ENCODE assay signal across 11 cellular contexts in the genomic region with DNA sequence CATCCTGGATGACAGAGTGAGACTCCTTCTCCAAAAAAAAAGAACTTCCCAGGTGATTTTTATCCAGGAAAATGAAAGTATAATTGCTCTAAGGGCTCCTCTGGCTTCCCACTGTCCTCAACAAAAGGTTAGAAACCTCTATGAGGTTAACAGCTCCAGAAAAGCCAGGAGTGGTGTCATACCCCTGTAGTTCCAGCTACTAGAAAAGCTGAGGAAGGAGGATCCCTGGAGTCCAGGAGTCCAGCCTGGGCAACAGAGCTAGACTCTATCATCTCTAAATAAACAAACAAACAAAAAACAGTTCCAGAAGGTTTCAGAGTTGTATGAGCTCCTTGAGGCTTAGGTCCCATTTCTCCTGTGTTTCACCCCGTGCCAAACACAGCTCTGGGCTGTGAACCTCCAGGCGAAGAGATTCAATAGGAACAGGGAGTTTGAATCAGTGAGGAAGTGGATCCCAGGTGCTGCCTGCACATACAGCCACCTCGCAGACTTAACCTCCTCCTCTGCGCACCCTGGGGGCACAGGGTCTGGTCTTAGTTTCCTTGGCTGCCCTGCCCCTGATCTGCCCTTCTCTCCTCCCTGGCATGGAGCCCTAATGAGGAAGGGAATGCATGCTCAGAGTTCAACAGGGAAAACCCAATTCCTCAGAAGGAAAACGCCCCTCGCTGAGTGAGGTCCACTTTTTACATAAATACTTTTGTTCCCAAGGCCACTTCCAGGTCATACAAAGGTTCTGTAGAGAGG. TPM values are rescaled to one million over a fixed set of nuclear protein-coding genes. Genes with fewer than 3 reads are reported as not detected.
DNase-seq lines count a peak whose midpoint lies in the region; ATAC-seq and TF ChIP-seq lines count a peak whose summit lies in the region.
"Had no signal": no experiment of that assay in that cellular context is flagged by ENCODE, and none has a peak within 500 bp of the region (broad histone marks: within the 10 kb centered on the region; RNA-seq: fewer than 3 reads in every experiment).

No MANE protein-coding gene starts in this region.

- DNase-seq in SK-N-SH (no peak), right atrium auricular region (ENCODE audit: low spot score) (no peak), psoas muscle (no peak), NCI-H2107 (lab: John Stamatoyannopoulos, UW) (no peak)
- no peak for DNase-seq in stimulated activated CD4-positive, alpha-beta T cell treated with anti-CD3 and anti-CD28 coated beads, Interleukin-4, amount 100 ng/mL, for 24 hours
- DNase-seq: activated T-cell treated with anti-CD3 and anti-CD28 coated beads, Interleukin-2, amount 50 U/mL, for 48 hours; effector CD4-positive, alpha-beta T cell; kidney glomerular epithelial cell had no signal

- H3K4me2 ChIP-seq in BLaER1 (peak overlapping the region; percentile 61), SK-N-SH (peak overlapping the region; percentile 16; the same call in 1 of the 2 replicates)

- TF ChIP-seq RAD21 in SK-N-SH (IDR thresholded peaks at IDR 0.05; ENCODE audit: low read length) = no peak

- H3K9ac ChIP-seq in BLaER1 (no peak overlapping the region), SK-N-SH (no peak overlapping the region)

- WGBS in SK-N-SH (ENCODE audit: low lambda C conversion rate) = 83% methylated on average over 1 of the region's 6 CpGs
- 77 to 79% (median 77%) methylated on average over 6 of the region's 6 CpGs for WGBS in psoas muscle, 3 donors

- H3K4me3 ChIP-seq in BLaER1 (no peak overlapping the region), SK-N-SH (ENCODE audit: low read depth in 2 of 2, low read length in 1 of 2) (no peak overlapping the region), right atrium auricular region (no peak overlapping the region), psoas muscle (peak overlapping the region; percentile 30)

- CTCF ChIA-PET in SK-N-SH (lab: Yijun Ruan, JAX) = interaction anchor here (1.1 kb wide), 2 partner anchors 22 to 425 kb away, joined by 3 to 4 read pairs; no protein-coding TSS in a partner anchor

- H3K4me1 ChIP-seq in BLaER1 = peaks cover 38% of the 10 kb centered on the region
- peaks cover 3 to 19% of the 10 kb centered on the region in 2 experiments; a peak in 2 of 4 replicates for H3K4me1 ChIP-seq in SK-N-SH (ENCODE audit: control insufficient read depth in 1 of 2, insufficient read depth in 2 of 2, low read depth in 1 of 2, low read length in 1 of 2)
- H3K4me1 ChIP-seq in right atrium auricular region = peaks cover 0 to 67% of the 10 kb centered on the region in 2 donors
- peaks cover 22% of the 10 kb centered on the region for H3K4me1 ChIP-seq in psoas muscle

- H3F3A ChIP-seq in SK-N-SH (replicated peaks; ENCODE audit: insufficient read depth) = peaks cover 6% of the 10 kb centered on the region

- H3K9me2 ChIP-seq in SK-N-SH = no peaks in the 10 kb centered on the region

- H3K36me3 ChIP-seq in BLaER1 (peaks cover 100% of the 10 kb centered on the region), SK-N-SH (replicated peaks in 1 of 2; ENCODE audit: control insufficient read depth in 1 of 2, insufficient read depth in 2 of 2, low read length in 1 of 2) (no peaks in the 10 kb centered on the region), right atrium auricular region (no peaks in the 10 kb centered on the region), psoas muscle (ENCODE audit: insufficient read depth in 1 of 2, low read depth in 1 of 2) (no peaks in the 10 kb centered on the region)

- H3K27ac ChIP-seq in BLaER1 = peak overlapping the region; percentile 45; the same call in 1 of the 2 replicates
- peak overlapping the region; percentile 7 to 16; a peak in 2 of 4 replicates for H3K27ac ChIP-seq in SK-N-SH (ENCODE audit: low read depth in 2 of 2, low read length in 1 of 2)
- H3K27ac ChIP-seq in right atrium auricular region = peak overlapping the region; percentile 67 to 68
- peak overlapping the region; percentile 70 for H3K27ac ChIP-seq in psoas muscle

- H3K9me3 ChIP-seq in BLaER1 = peaks cover 5% of the 10 kb centered on the region; the same call in 1 of the 2 replicates
- H3K9me3 ChIP-seq in SK-N-SH = no peaks in the 10 kb centered on the region
- no peaks in the 10 kb centered on the region for H3K9me3 ChIP-seq in right atrium auricular region
- no peaks in the 10 kb centered on the region for H3K9me3 ChIP-seq in psoas muscle

- TF ChIP-seq CTCF in SK-N-SH (IDR thresholded peaks at IDR 0.05) (no peak), right atrium auricular region (IDR thresholded peaks at IDR 0.05) (no peak), psoas muscle (IDR thresholded peaks at IDR 0.05) (no peak)

- POLR2A ChIA-PET in SK-N-SH (lab: Yijun Ruan, JAX) = no interaction called here

- ATAC-seq in psoas muscle = no peak
- no peak for ATAC-seq in HG03342 (IDR thresholded peaks at IDR 0.05; ENCODE audit: unreplicated experiment)
- ATAC-seq in GM18907 (IDR thresholded peaks at IDR 0.05; ENCODE audit: unreplicated experiment) = no peak

- intact Hi-C loops in psoas muscle (cut with DNase I) = loop anchor here in 1 of 2 donors (1.0 kb wide), 1 partner anchor 64 kb away; no protein-coding TSS in a partner anchor

- no peaks in the 10 kb centered on the region for H3K79me2 ChIP-seq in SK-N-SH (ENCODE audit: insufficient read depth)

- H2AFZ ChIP-seq in SK-N-SH (ENCODE audit: low read depth) = peak overlapping the region; percentile 67; the same call in 1 of the 2 replicates

- H3K27me3 ChIP-seq in BLaER1 (no peaks in the 10 kb centered on the region), SK-N-SH (ENCODE audit: insufficient read depth) (no peaks in the 10 kb centered on the region), right atrium auricular region (no peaks in the 10 kb centered on the region), psoas muscle (ENCODE audit: insufficient read depth in 3 of 3, low read length in 2 of 3) (peaks cover 0 to 10% (median 1%) of the 10 kb centered on the region in 3 donors)

- H4K20me1 ChIP-seq in BLaER1 = peaks cover 47% of the 10 kb centered on the region
- H4K20me1 ChIP-seq in SK-N-SH (ENCODE audit: insufficient read depth) = no peaks in the 10 kb centered on the region

- TF ChIP-seq EP300 in SK-N-SH (IDR thresholded peaks at IDR 0.05; ENCODE audit: borderline replicate concordance in 1 of 2, low read depth in 1 of 2, low read length in 1 of 2) = no peak

TF ChIP-seq in SK-N-SH, 30 proteins besides CTCF, POLR2A, EP300 and RAD21:
- no peak for TF ChIP-seq RXRA (IDR thresholded peaks at IDR 0.05; ENCODE audit: borderline replicate concordance, low read depth)
- no peak for TF ChIP-seq NFIC (IDR thresholded peaks at IDR 0.05; ENCODE audit: borderline replicate concordance)
- TF ChIP-seq, protein P1, sequence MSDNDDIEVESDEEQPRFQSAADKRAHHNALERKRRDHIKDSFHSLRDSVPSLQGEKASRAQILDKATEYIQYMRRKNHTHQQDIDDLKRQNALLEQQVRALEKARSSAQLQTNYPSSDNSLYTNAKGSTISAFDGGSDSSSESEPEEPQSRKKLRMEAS (IDR thresholded peaks at IDR 0.05; ENCODE audit: low read depth) = no peak
- no peak for TF ChIP-seq SIN3A (IDR thresholded peaks at IDR 0.05; ENCODE audit: borderline replicate concordance, low read depth, low read length)
- no peak for TF ChIP-seq MEF2A (IDR thresholded peaks at IDR 0.05; ENCODE audit: borderline replicate concordance, low read depth)
- TF ChIP-seq TEAD4 (IDR thresholded peaks at IDR 0.05; ENCODE audit: borderline replicate concordance, insufficient read depth) = no peak
- no peak for TF ChIP-seq RFX5 (IDR thresholded peaks at IDR 0.05; ENCODE audit: low read length)
- TF ChIP-seq, protein P2, sequence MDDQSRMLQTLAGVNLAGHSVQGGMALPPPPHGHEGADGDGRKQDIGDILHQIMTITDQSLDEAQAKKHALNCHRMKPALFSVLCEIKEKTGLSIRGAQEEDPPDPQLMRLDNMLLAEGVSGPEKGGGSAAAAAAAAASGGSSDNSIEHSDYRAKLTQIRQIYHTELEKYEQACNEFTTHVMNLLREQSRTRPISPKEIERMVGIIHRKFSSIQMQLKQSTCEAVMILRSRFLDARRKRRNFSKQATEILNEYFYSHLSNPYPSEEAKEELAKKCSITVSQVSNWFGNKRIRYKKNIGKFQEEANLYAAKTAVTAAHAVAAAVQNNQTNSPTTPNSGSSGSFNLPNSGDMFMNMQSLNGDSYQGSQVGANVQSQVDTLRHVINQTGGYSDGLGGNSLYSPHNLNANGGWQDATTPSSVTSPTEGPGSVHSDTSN (IDR thresholded peaks at IDR 0.05) = no peak
- TF ChIP-seq EZH2phosphoT487 (IDR thresholded peaks at IDR 0.05; ENCODE audit: borderline replicate concordance, low read depth) = no peak
- no peak for TF ChIP-seq ELF1 (IDR thresholded peaks at IDR 0.05)
- no peak for TF ChIP-seq MXI1 (IDR thresholded peaks at IDR 0.05; ENCODE audit: low read depth, low read length)
TF ChIP-seq in SK-N-SH: peak in this region for 0.

RNA-seq across cellular contexts. Expression of a gene that starts 31.0 kb away (rescaled TPM):
- 0.03 and 0.05 TPM in 2 replicates for polyA plus RNA-seq in SK-N-SH (2012; rRNA removed)
- 0.01 TPM in 2 replicates for polyA plus RNA-seq in SK-N-SH (2012; cell fraction: cytosol; rRNA removed)
- polyA plus RNA-seq in SK-N-SH (2012; cell fraction: nucleus; rRNA removed) = 0.41 and 0.43 TPM in 2 replicates
- total RNA-seq in right atrium auricular region = 1 to 10 TPM in 1 of 2 donors, under 1 TPM in 1; 0.30 to 1.3 TPM
- total RNA-seq in psoas muscle = under 1 TPM; 0.17 to 0.41 (median 0.26) TPM
- polyA plus RNA-seq in psoas muscle = under 1 TPM; 0.17 to 0.28 (median 0.26) TPM

RNA-seq across cellular contexts. Expression of a gene that starts 53.7 kb away (rescaled TPM):
- polyA plus RNA-seq in SK-N-SH (2012; rRNA removed) (not detected in 2 replicates), psoas muscle (under 1 TPM in 1 of 3 donors, not detected in 2; 0.16 TPM)
- polyA plus RNA-seq in SK-N-SH (2012; cell fraction: cytosol; rRNA removed) = not detected in 2 replicates
- polyA plus RNA-seq in SK-N-SH (2012; cell fraction: nucleus; rRNA removed) = 0.11 and 0.38 TPM in 2 replicates
- total RNA-seq in right atrium auricular region (1 to 10 TPM in 1 of 2 donors, under 1 TPM in 1; 0.67 to 1.3 TPM), psoas muscle (under 1 TPM; 0.26 to 0.42 (median 0.36) TPM)

Comparison
In these comparisons a context has a peak if more than half of its experiments do, and no peak if none do; other contexts are left out.
1. H3K27ac ChIP-seq: peak in every context shown above with its lines; median percentile 70 in psoas muscle; 68 in right atrium auricular region; 45 in BLaER1; 12 in SK-N-SH.